Comparison of ENCODE assay signal across 13 cellular contexts in genomic region chr1:170495006-170495405, GRCh38.
"Had no signal": no experiment of that assay in that cellular context is flagged by ENCODE, and none has a peak within 500 bp of the region (broad histone marks: within the 10 kb centered on the region; RNA-seq: fewer than 3 reads in every experiment).

No MANE protein-coding gene starts in this region.

- H3K36me3 Mint-ChIP-seq: activated naive CD8-positive, alpha-beta T cell treated with anti-CD3 and anti-CD28 coated beads for 36 hours; memory B cell had no signal

- ATAC-seq: activated CD4-positive, alpha-beta T cell treated with anti-CD3 and anti-CD28 coated beads for 36 hours; stimulated activated naive CD8-positive, alpha-beta T cell treated with anti-CD3 and anti-CD28 coated beads, Interleukin-15, Interleukin-2, amounts not matched to agents 100 U/mL and 50 U/mL, for 24 hours had no signal

- H3K9me3 Mint-ChIP-seq: activated CD4-positive, alpha-beta memory T cell treated with anti-CD3 and anti-CD28 coated beads, Interleukin-2, amount 10 ng/mL, durations not matched to agents 7 days and 5 days; activated naive CD8-positive, alpha-beta T cell treated with anti-CD3 and anti-CD28 coated beads for 36 hours; memory B cell had no signal

- H3K4me1 Mint-ChIP-seq: memory B cell had no signal

- H3K4me3 ChIP-seq: gastrocnemius medialis, heart right ventricle, upper lobe of right lung had no signal

- H3K27ac Mint-ChIP-seq: activated CD4-positive, alpha-beta memory T cell treated with anti-CD3 and anti-CD28 coated beads, Interleukin-2, amount 10 ng/mL, durations not matched to agents 7 days and 5 days; activated CD4-positive, alpha-beta T cell treated with anti-CD3 and anti-CD28 coated beads for 36 hours; activated naive CD8-positive, alpha-beta T cell treated with anti-CD3 and anti-CD28 coated beads for 36 hours; memory B cell had no signal

- H3K27me3 ChIP-seq: gastrocnemius medialis, heart right ventricle, upper lobe of right lung had no signal

- H3K9me3 ChIP-seq: gastrocnemius medialis, heart right ventricle, upper lobe of right lung had no signal

- H3K27ac ChIP-seq: gastrocnemius medialis, upper lobe of right lung, WERI-Rb-1 had no signal

- H3K4me3 Mint-ChIP-seq: activated CD4-positive, alpha-beta memory T cell treated with anti-CD3 and anti-CD28 coated beads, Interleukin-2, amount 10 ng/mL, durations not matched to agents 7 days and 5 days; activated CD4-positive, alpha-beta T cell treated with anti-CD3 and anti-CD28 coated beads for 36 hours; activated naive CD8-positive, alpha-beta T cell treated with anti-CD3 and anti-CD28 coated beads for 36 hours; memory B cell had no signal

- DNase-seq: activated CD4-positive, alpha-beta memory T cell treated with anti-CD3 and anti-CD28 coated beads, Interleukin-2, amount 10 ng/mL, durations not matched to agents 7 days and 5 days; activated CD4-positive, alpha-beta T cell treated with anti-CD3 and anti-CD28 coated beads for 36 hours; activated gamma-delta T cell treated with Interleukin-2 at 50 U/mL for 16 hours; activated naive CD8-positive, alpha-beta T cell treated with anti-CD3 and anti-CD28 coated beads for 36 hours; activated T-cell treated with anti-CD3 and anti-CD28 coated beads, Interleukin-2, amount 50 U/mL, for 48 hours; gastrocnemius medialis; stimulated activated CD4-positive, alpha-beta T cell treated with anti-CD3 and anti-CD28 coated beads, Interleukin-4, amount 100 ng/mL, for 1 hour; stimulated activated CD8-positive, alpha-beta memory T cell treated with anti-CD3 and anti-CD28 coated beads, Interleukin-4, amount 100 ng/mL, for 48 hours; stimulated activated naive CD8-positive, alpha-beta T cell treated with anti-CD3 and anti-CD28 coated beads, Interleukin-15, Interleukin-2, amounts not matched to agents 100 U/mL and 50 U/mL, for 24 hours; upper lobe of right lung; WERI-Rb-1 had no signal

- H3K36me3 ChIP-seq: gastrocnemius medialis, heart right ventricle, upper lobe of right lung, WERI-Rb-1 had no signal
